8 cellular contexts compared by ENCODE assay signal in genomic region chr2:17533546-17533945, GRCh38. TPM values are rescaled to one million over a fixed set of nuclear protein-coding genes. Genes with fewer than 3 reads are reported as not detected.
"Had no signal": no experiment of that assay in that cellular context is flagged by ENCODE, and none has a peak within 500 bp of the region (broad histone marks: within the 10 kb centered on the region; RNA-seq: fewer than 3 reads in every experiment).

No MANE protein-coding gene starts in this region.

- H3K4me3 ChIP-seq: GM23248, GM23338, HAP-1 had no signal

- H3K4me2 ChIP-seq: GM23338 had no signal

- DNase-seq: GM23248, GOT3, H7, H9, HCEC 1CT, HFFc6 had no signal

- H3K36me3 ChIP-seq: HAP-1 had no signal

- H3K4me1 ChIP-seq: HAP-1 had no signal

- H3K27ac ChIP-seq: GM23248 had no signal

- H2AFZ ChIP-seq: GM23248, GM23338 had no signal

- H3K9me3 ChIP-seq: HAP-1 had no signal

- H3K9ac ChIP-seq: GM23248 had no signal

RNA-seq across cellular contexts. Expression of gene RAD51AP2, which starts 15.3 kb away (rescaled TPM):
- polyA plus RNA-seq: GM23248 had no signal
